ENCODE assay signal across 8 cellular contexts in the genomic region with DNA sequence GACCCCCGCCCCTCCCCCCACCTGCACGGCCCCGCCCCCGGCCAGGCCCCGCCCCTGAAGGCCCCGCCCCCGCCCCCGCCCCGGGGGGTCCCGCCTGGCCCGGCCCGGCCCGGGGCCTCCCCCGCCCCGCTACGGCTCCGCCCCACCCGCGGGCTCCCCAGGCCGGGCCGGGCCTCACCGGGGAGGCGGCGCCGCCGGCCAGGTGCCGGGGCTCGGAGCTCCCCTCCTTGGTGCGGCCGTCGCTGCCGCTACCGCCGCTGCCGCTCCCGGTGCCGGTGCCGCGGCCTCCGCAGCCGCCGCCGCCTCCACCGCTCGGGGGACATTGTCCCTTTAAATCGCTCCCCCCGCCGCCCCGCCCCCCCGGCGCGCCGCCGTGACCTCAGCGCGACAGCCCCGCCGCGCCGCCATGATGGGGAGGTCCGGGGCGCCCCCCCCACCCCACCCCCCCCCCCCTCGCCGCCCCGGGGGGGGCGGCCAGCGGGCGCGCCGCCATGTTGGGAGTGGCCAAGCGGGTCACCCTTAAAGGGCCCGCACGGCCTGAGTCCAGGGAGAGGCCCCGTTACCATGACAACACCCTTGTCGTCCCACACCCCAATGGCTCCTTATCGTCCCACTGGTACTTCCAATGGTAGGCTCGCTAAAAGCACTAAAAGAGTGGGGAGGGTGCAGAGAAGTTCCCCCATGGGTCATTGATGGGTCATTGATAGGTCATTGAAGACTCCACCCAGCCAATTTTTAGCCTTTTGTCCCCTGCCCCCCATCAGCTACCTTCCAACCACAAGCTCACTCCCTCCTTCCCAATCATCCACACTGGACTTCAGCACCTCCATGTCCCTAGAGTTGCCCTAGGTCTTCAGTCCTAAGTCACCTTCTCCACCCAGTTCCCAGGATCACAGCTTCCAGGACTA. TPM values are rescaled to one million over a fixed set of nuclear protein-coding genes. Genes with fewer than 3 reads are reported as not detected.
DNase-seq lines count a peak whose midpoint lies in the region; ATAC-seq and TF ChIP-seq lines count a peak whose summit lies in the region.

A gene with protein sequence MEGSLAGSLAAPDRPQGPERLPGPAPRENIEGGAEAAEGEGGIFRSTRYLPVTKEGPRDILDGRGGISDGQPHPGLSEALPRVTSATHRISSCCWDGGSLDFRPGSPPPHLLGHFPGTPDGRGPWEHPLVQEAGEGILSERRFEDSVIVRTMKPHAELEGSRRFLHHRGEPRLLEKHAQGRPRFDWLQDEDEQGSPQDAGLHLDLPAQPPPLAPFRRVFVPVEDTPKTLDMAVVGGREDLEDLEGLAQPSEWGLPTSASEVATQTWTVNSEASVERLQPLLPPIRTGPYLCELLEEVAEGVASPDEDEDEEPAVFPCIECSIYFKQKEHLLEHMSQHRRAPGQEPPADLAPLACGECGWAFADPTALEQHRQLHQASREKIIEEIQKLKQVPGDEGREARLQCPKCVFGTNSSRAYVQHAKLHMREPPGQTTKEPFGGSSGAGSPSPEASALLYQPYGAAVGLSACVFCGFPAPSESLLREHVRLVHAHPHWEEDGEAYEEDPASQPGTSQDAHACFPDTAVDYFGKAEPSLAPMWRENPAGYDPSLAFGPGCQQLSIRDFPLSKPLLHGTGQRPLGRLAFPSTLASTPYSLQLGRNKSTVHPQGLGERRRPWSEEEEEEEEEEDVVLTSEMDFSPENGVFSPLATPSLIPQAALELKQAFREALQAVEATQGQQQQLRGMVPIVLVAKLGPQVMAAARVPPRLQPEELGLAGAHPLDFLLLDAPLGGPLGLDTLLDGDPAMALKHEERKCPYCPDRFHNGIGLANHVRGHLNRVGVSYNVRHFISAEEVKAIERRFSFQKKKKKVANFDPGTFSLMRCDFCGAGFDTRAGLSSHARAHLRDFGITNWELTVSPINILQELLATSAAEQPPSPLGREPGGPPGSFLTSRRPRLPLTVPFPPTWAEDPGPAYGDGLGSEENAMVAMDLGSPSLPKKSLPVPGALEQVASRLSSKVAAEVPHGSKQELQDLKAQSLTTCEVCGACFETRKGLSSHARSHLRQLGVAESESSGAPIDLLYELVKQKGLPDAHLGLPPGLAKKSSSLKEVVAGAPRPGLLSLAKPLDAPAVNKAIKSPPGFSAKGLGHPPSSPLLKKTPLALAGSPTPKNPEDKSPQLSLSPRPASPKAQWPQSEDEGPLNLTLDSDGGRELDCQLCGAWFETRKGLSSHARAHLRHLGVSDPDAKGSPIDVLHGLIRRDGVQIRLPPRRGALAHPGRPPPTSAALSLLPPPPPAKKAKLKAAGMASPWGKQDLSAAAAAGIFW (N-terminal part only) (minus strand): TSS at position 337 of the 908 bp plus-strand sequence. CDS start 1,649 bp downstream, outside the sequence.

- H3K27ac Mint-ChIP-seq in activated T-cell treated with anti-CD3 and anti-CD28 coated beads, Interleukin-2, amount 50 U/mL, for 24 hours, result peak within 1 kb of the TSS; percentile 84

- DNase-seq in DND-41 (peak; percentile 87), OCI-M1 (lab: John Stamatoyannopoulos, UW) (peak; percentile 92), esophagus muscularis mucosa (ENCODE audit: extremely low spot score) (peak; percentile 97)
- DNase-seq in activated T-cell treated with anti-CD3 and anti-CD28 coated beads, Interleukin-2, amount 50 U/mL, for 24 hours, result peak; percentile 93
- peak; percentile 60 to 68 for DNase-seq in stimulated activated CD8-positive, alpha-beta memory T cell treated with anti-CD3 and anti-CD28 coated beads, Interleukin-4, amount 100 ng/mL, for 4 hours (ENCODE audit: low read depth in 2 of 2, low spot score in 1 of 2)

- peak within 1 kb of the TSS; percentile 79 for H2AFZ ChIP-seq in DND-41 (ENCODE audit: low read depth, low read length)

- no peaks in the 10 kb centered on the region for H3K9me3 ChIP-seq in DND-41 (ENCODE audit: insufficient read depth, low read length, severe bottlenecking)
- no peaks in the 10 kb centered on the region for H3K9me3 ChIP-seq in esophagus muscularis mucosa
- H3K9me3 ChIP-seq in muscle layer of colon (ENCODE audit: low read length), result no peaks in the 10 kb centered on the region

- no peak for TF ChIP-seq EP300 in esophagus muscularis mucosa (IDR thresholded peaks at IDR 0.05)

- no peaks in the 10 kb centered on the region for H3K27me3 Mint-ChIP-seq in activated T-cell treated with anti-CD3 and anti-CD28 coated beads, Interleukin-2, amount 50 U/mL, for 24 hours

- no peak for TF ChIP-seq CTCF in DND-41 (IDR thresholded peaks at IDR 0.05; ENCODE audit: borderline replicate concordance, extremely low read depth, low read length, poor library complexity, severe bottlenecking)
- no peak for TF ChIP-seq CTCF in esophagus muscularis mucosa (IDR thresholded peaks at IDR 0.05)

- ATAC-seq in DND-41 (ENCODE audit: insufficient read depth, low read depth), result peak; percentile 70
- peak; percentile 49 for ATAC-seq in HG02610 (IDR thresholded peaks at IDR 0.05; ENCODE audit: unreplicated experiment)
- ATAC-seq in GM18519 (IDR thresholded peaks at IDR 0.05; ENCODE audit: low FRiP score, unreplicated experiment), result no peak

- peaks cover 14% of the 10 kb centered on the region for H3K4me1 ChIP-seq in DND-41 (ENCODE audit: insufficient read depth, low read length)
- H3K4me1 ChIP-seq in esophagus muscularis mucosa, result peaks cover 28 to 51% (median 39%) of the 10 kb centered on the region in 4 donors
- H3K4me1 ChIP-seq in muscle layer of colon (ENCODE audit: insufficient read depth, low read length), result peaks cover 8% of the 10 kb centered on the region

- H3K4me3 ChIP-seq in DND-41 (ENCODE audit: low read depth in 1 of 2, low read length in 2 of 2) (peak within 1 kb of the TSS in 1 of 2 experiments; percentile 56; a peak in 3 of 4 replicates), esophagus muscularis mucosa (peak within 1 kb of the TSS; percentile 72 to 93 (median 78)), muscle layer of colon (ENCODE audit: low read depth in 1 of 2, low read length in 2 of 2) (peak within 1 kb of the TSS; percentile 60 to 81)

- peaks cover 4% of the 10 kb centered on the region; the same call in 1 of the 2 replicates for H4K20me1 ChIP-seq in DND-41 (ENCODE audit: insufficient read depth, low read length)

- WGBS in esophagus muscularis mucosa, result 0% methylated on average over 2 of the region's 77 CpGs

- intact Hi-C loops in esophagus muscularis mucosa (cut with DNase I), result loop anchor here (5.0 to 10.0 kb wide), 4 partner anchors 107 to 345 kb away; a partner anchor contains a TSS

- H3K4me1 Mint-ChIP-seq in activated T-cell treated with anti-CD3 and anti-CD28 coated beads, Interleukin-2, amount 50 U/mL, for 24 hours (ENCODE audit: low read depth), result peaks cover 24% of the 10 kb centered on the region

- H3K4me2 ChIP-seq in DND-41 (ENCODE audit: insufficient read depth, low read length), result peak within 1 kb of the TSS; percentile 75

- H3K36me3 Mint-ChIP-seq in activated T-cell treated with anti-CD3 and anti-CD28 coated beads, Interleukin-2, amount 50 U/mL, for 24 hours (ENCODE audit: low read depth), result peaks cover 44% of the 10 kb centered on the region

- H3K9me3 Mint-ChIP-seq in activated T-cell treated with anti-CD3 and anti-CD28 coated beads, Interleukin-2, amount 50 U/mL, for 24 hours, result peaks cover 2% of the 10 kb centered on the region

- H3K36me3 ChIP-seq in DND-41 (ENCODE audit: insufficient read depth, low read length) (peaks cover 27% of the 10 kb centered on the region), esophagus muscularis mucosa (peaks cover 0 to 32% (median 12%) of the 10 kb centered on the region in 4 donors), muscle layer of colon (ENCODE audit: insufficient read depth, low read length) (peaks cover 6% of the 10 kb centered on the region)

- H3K27me3 ChIP-seq in DND-41 (ENCODE audit: insufficient read depth, low read length, poor library complexity) (no peaks in the 10 kb centered on the region), esophagus muscularis mucosa (peaks cover 0 to 11% (median 2%) of the 10 kb centered on the region in 4 donors), muscle layer of colon (ENCODE audit: control insufficient read depth in 1 of 2, insufficient read depth in 2 of 2, low read length in 2 of 2) (peaks cover 0 to 6% of the 10 kb centered on the region in 2 donors)

- peak within 1 kb of the TSS; percentile 63 for H3K4me3 Mint-ChIP-seq in activated T-cell treated with anti-CD3 and anti-CD28 coated beads, Interleukin-2, amount 50 U/mL, for 24 hours

- H3K9ac ChIP-seq in DND-41 (ENCODE audit: low read depth, low read length) (peak within 1 kb of the TSS; percentile 50), muscle layer of colon (ENCODE audit: low read length) (peak within 1 kb of the TSS; percentile 44)

- 0 out of 2 replicates have a peak within 1 kb of the TSS, but pooled peaks have one; percentile 30 for H3K27ac ChIP-seq in DND-41 (ENCODE audit: low read length)
- peak within 1 kb of the TSS; percentile 78 to 88 (median 88) for H3K27ac ChIP-seq in esophagus muscularis mucosa (replicated peaks in 1 of 4)
- H3K27ac ChIP-seq in muscle layer of colon (ENCODE audit: low read depth, low read length), result peak within 1 kb of the TSS; percentile 47

- TF ChIP-seq POLR2A in esophagus muscularis mucosa (IDR thresholded peaks at IDR 0.05; ENCODE audit: low read depth), result no peak

- no peaks in the 10 kb centered on the region for H3K79me2 ChIP-seq in DND-41 (ENCODE audit: insufficient read depth, low read length)

RNA-seq across cellular contexts. Expression of the gene that starts here (rescaled TPM):
- total RNA-seq in esophagus muscularis mucosa, result 10 to 100 TPM; 36.1 to 74.3 (median 50.3) TPM

Comparison
In these comparisons a context has a peak if more than half of its experiments do, and no peak if none do; other contexts are left out.
1. H3K27ac ChIP-seq: peak in every context shown above with its lines; median percentile 88 in esophagus muscularis mucosa; 47 in muscle layer of colon; 30 in DND-41.